ENCODE assay signal across 17 cellular contexts in the genomic region with DNA sequence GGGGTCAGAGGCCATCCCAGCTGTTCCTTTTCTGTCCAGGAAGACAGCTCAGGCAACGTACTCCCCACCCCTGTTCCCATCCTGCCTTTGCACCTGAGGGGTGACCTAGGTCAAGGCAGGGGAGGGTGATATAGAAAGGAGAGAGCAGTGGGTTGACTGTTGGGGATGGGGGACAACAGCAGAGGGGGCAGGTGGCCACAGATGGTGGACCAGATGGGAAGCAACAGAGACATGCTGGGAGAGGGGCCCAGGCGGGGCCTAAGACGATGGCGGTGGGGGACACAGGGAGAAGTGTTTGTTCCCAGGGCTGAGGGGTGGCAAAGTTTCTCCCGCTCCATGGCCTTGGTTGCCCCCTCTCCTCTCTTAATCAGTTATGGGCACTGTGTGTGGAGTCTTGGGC. TPM values are rescaled to one million over a fixed set of nuclear protein-coding genes. Genes with fewer than 3 reads are reported as not detected.
DNase-seq lines count a peak whose midpoint lies in the region; ATAC-seq, FAIRE-seq and TF ChIP-seq lines count a peak whose summit lies in the region.
"Had no signal": no experiment of that assay in that cellular context is flagged by ENCODE, and none has a peak within 500 bp of the region (broad histone marks: within the 10 kb centered on the region; RNA-seq: fewer than 3 reads in every experiment).

No MANE protein-coding gene starts in this region.

- H3K9ac ChIP-seq in K562 (ENCODE audit: insufficient read depth in 1 of 2, low read depth in 2 of 2, low read length in 2 of 2) (peak overlapping the region; percentile 81 to 89; a peak in 3 of 4 replicates), iPS-20b (ENCODE audit: low read depth, low read length) (peak overlapping the region; percentile 77), smooth muscle cell (ENCODE audit: low read depth) (no peak overlapping the region)

- BruUV-seq in K562 (replicated peaks; lab: Mats Ljungman, UMichigan): no TSS peak

- H3K36me3 ChIP-seq in K562 (ENCODE audit: control insufficient read depth, insufficient read depth, low read length) (peaks cover 14% of the 10 kb centered on the region; the same call in 2 of the 3 replicates), iPS-20b (ENCODE audit: insufficient read depth, low read depth, low read length) (peaks cover 23% of the 10 kb centered on the region; the same call in 1 of the 2 replicates), smooth muscle cell (ENCODE audit: low read depth) (no peaks in the 10 kb centered on the region)

- H2AFZ ChIP-seq in K562 (ENCODE audit: low read depth, low read length) (no peak overlapping the region), smooth muscle cell (ENCODE audit: low read depth) (no peak overlapping the region)
- H2AFZ ChIP-seq: PC-9 had no signal

- no peak overlapping the region; the same call in 2 of the 3 replicates for H3K27ac ChIP-seq in K562 (ENCODE audit: extremely low read depth, low read depth, low read length)
- H3K27ac ChIP-seq in iPS-20b (ENCODE audit: low read length): peak overlapping the region; percentile 62
- H3K27ac ChIP-seq in temporal lobe (ENCODE audit: low read depth, low read length): peak overlapping the region; percentile 95
- no peak overlapping the region for H3K27ac ChIP-seq in smooth muscle cell (ENCODE audit: low read depth)
- H3K27ac ChIP-seq: PC-9 had no signal

- ATAC-seq in K562 (no peak), SK-N-SH treated with all-trans-retinoic acid at 6 μM for 48 hours (no peak)
- ATAC-seq: naive thymus-derived CD8-positive, alpha-beta T cell had no signal

- TF ChIP-seq POLR2A in K562 (conservative IDR thresholded peaks at IDR 0.05): no peak

- H3K4me3 ChIP-seq in K562 (no peak overlapping the region), iPS-20b (ENCODE audit: low read length) (peak overlapping the region; percentile 42; the same call in 1 of the 2 replicates), smooth muscle cell (no peak overlapping the region)
- H3K4me3 ChIP-seq: PC-9, testis had no signal

- peaks cover 33 to 65% of the 10 kb centered on the region in 2 experiments for H3K4me1 ChIP-seq in K562 (replicated peaks in 1 of 2; ENCODE audit: control insufficient read depth in 2 of 2, insufficient read depth in 2 of 2, low read length in 2 of 2)
- H3K4me1 ChIP-seq in iPS-20b (ENCODE audit: insufficient read depth, low read length): peaks cover 26% of the 10 kb centered on the region; the same call in 1 of the 2 replicates
- H3K4me1 ChIP-seq in smooth muscle cell (ENCODE audit: low read depth): peaks cover 27% of the 10 kb centered on the region

- POLR2A ChIA-PET in K562 (lab: Yijun Ruan, JAX): interaction anchor here (0.9 to 4.8 kb wide), 4 partner anchors 9 to 16 kb away, joined by 3 to 36 read pairs (median 4); no protein-coding TSS in a partner anchor

- no peak for TF ChIP-seq EP300 in K562 (IDR thresholded peaks at IDR 0.05; ENCODE audit: low read length)

- H3K27me3 ChIP-seq in K562 (ENCODE audit: control insufficient read depth in 2 of 2, insufficient read depth in 2 of 2, low read length in 2 of 2) (no peaks in the 10 kb centered on the region), iPS-20b (ENCODE audit: insufficient read depth, low read length) (peaks cover 3% of the 10 kb centered on the region), smooth muscle cell (ENCODE audit: low read depth) (no peaks in the 10 kb centered on the region)
- H3K27me3 ChIP-seq: testis had no signal

- peaks cover 4% of the 10 kb centered on the region for H3K9me1 ChIP-seq in K562 (ENCODE audit: control insufficient read depth, insufficient read depth, low read length)

- peaks cover 28% of the 10 kb centered on the region for H3K79me2 ChIP-seq in K562 (ENCODE audit: control insufficient read depth, insufficient read depth, low read length)
- no peaks in the 10 kb centered on the region for H3K79me2 ChIP-seq in smooth muscle cell (ENCODE audit: low read depth)

- TF ChIP-seq CTCF in K562 (IDR thresholded peaks at IDR 0.05 in 2 of 3, conservative IDR thresholded peaks at IDR 0.05 in 1 of 3; ENCODE audit: insufficient read depth in 2 of 3, low read depth in 1 of 3, low read length in 3 of 3) (no peak), smooth muscle cell (IDR thresholded peaks at IDR 0.05; ENCODE audit: borderline replicate concordance, insufficient read depth, poor library complexity, severe bottlenecking) (no peak)

- in situ Hi-C loops in K562 (cut with MboI): no loop called here

- H3K4me2 ChIP-seq in K562 (ENCODE audit: insufficient read depth, low read length): peak overlapping the region; percentile 83; the same call in 1 of the 2 replicates
- no peak overlapping the region for H3K4me2 ChIP-seq in smooth muscle cell
- H3K4me2 ChIP-seq: PC-9 had no signal

- CTCF ChIA-PET in K562 (lab: Yijun Ruan, JAX; ENCODE audit: low intra/inter-chr PET ratio): interaction anchor here (0.6 kb wide), 1 partner anchor 394 kb away, joined by 3 read pairs; no protein-coding TSS in a partner anchor

- H3K9me3 ChIP-seq in K562 (replicated peaks; ENCODE audit: control insufficient read depth, insufficient read depth, low read depth, low read length) (no peaks in the 10 kb centered on the region), iPS-20b (ENCODE audit: insufficient read depth, low read depth, low read length) (no peaks in the 10 kb centered on the region), smooth muscle cell (replicated peaks; ENCODE audit: low read depth) (no peaks in the 10 kb centered on the region)
- H3K9me3 ChIP-seq: testis had no signal

- peak; percentile 83 for DNase-seq in NCI-H1694 treated with DMSO at 0.1 percent for 48 hours (lab: John Stamatoyannopoulos, UW)
- no peak for DNase-seq in K562 (ENCODE audit: extremely low read depth in 1 of 4, low spot score in 3 of 4)
- DNase-seq in smooth muscle cell (lab: John Stamatoyannopoulos, UW; ENCODE audit: unreplicated experiment): no peak
- DNase-seq in NCI-H1436 treated with DMSO at 0.1 percent for 48 hours (lab: John Stamatoyannopoulos, UW): no peak
- DNase-seq: activated B cell treated with CpG ODN at 0.5 μM for 24 hours; activated gamma-delta T cell treated with Interleukin-2 at 50 U/mL for 16 hours; effector CD4-positive, alpha-beta T cell; Kasumi-1; naive thymus-derived CD8-positive, alpha-beta T cell; NCI-H1436; PC-9; testis had no signal

- TF ChIP-seq RAD21 in K562 (CRISPR knock-in tag; conservative IDR thresholded peaks at IDR 0.05 in 1 of 2, IDR thresholded peaks at IDR 0.05 in 1 of 2): no peak

- intact Hi-C loops in K562 (cut with micrococcal nuclease): loop anchor here (2.0 kb wide), 1 partner anchor 55 kb away; no protein-coding TSS in a partner anchor

- H4K20me1 ChIP-seq in K562 (replicated peaks; ENCODE audit: control insufficient read depth, insufficient read depth, low read length): no peaks in the 10 kb centered on the region
- no peaks in the 10 kb centered on the region for H4K20me1 ChIP-seq in smooth muscle cell (ENCODE audit: low read depth)

- no peaks in the 10 kb centered on the region for H3F3A ChIP-seq in smooth muscle cell (ENCODE audit: low read depth)

- no peak for FAIRE-seq in K562 (lab: Jason Lieb, UNC)

- 83% methylated on average over 5 of the region's 5 CpGs for WGBS in K562 (ENCODE audit: insufficient coverage, low coverage, missing lambda C conversion rate)
- WGBS in smooth muscle cell (ENCODE audit: low lambda C conversion rate): 97% methylated on average over 3 of the region's 5 CpGs

RNA-seq across cellular contexts. Expression of gene CELSR2, which starts 6.3 kb away (rescaled TPM):
- total RNA-seq in K562 (2011; cell fraction: chromatin; rRNA removed; ENCODE audit: low replicate concordance): 44.8 and 129 TPM in 2 replicates
- total RNA-seq in K562 (2011; cell fraction: nucleolus; rRNA removed): 69.9 and 80.7 TPM in 2 replicates
- total RNA-seq in K562 (2011; cell fraction: nucleoplasm; rRNA removed): 57.7 and 69.2 TPM in 2 replicates
- total RNA-seq in K562 (2014; rRNA removed) (4.1 and 5.9 TPM in 2 replicates), K562 (2014; rRNA removed; fragmentation: Illumina TruSeq; extraction: Trizol) (2.7 and 3.0 TPM in 2 replicates), K562 (2015; rRNA removed; fragmentation: Illumina TruSeq; extraction: Trizol) (4.2 and 5.0 TPM in 2 replicates), K562 (2021) (19.1 and 21.9 TPM in 2 replicates), temporal lobe (46.5 TPM), smooth muscle cell (2.9 and 3.6 TPM in 2 replicates)
- polyA plus RNA-seq in K562 (2011; rRNA removed) (7.2 and 8.2 TPM in 2 replicates), K562 (2014; fragmentation: Illumina TruSeq; extraction: Trizol) (14.1 and 15.3 TPM in 2 replicates), K562 (2014; fragmentation: Nextera tagmentation; extraction: Ambion mirVana) (under 1 TPM; 0.31 to 0.86 TPM), K562 (2014; rRNA removed) (9.0 and 10.2 TPM in 2 replicates), smooth muscle cell (1.8 and 5.1 TPM in 2 replicates)
- 8.3 and 12.6 TPM in 2 replicates for polyA plus RNA-seq in K562 (2011; cell fraction: cytosol; rRNA removed)
- 38.5 and 63.5 TPM in 2 replicates for polyA plus RNA-seq in K562 (2011; cell fraction: nucleus; rRNA removed)
- polyA plus RNA-seq in K562 (2012): 15.6 and 17.8 TPM in 2 replicates
- 14.3 and 24.2 TPM in 2 replicates for polyA minus RNA-seq in K562 (2011; rRNA and poly(A)+ RNA removed)
- 23.8 and 25.3 TPM in 2 replicates for polyA minus RNA-seq in K562 (2011; cell fraction: cytosol; rRNA and poly(A)+ RNA removed)
- 31.9 and 33.1 TPM in 2 replicates for polyA minus RNA-seq in K562 (2011; cell fraction: nucleus; rRNA and poly(A)+ RNA removed)

RNA-seq across cellular contexts. Expression of gene PSRC1, which starts 27.3 kb away (rescaled TPM):
- 69.7 and 109 TPM in 2 replicates for total RNA-seq in K562 (2011; cell fraction: chromatin; rRNA removed; ENCODE audit: low replicate concordance)
- 85.4 and 86.3 TPM in 2 replicates for total RNA-seq in K562 (2011; cell fraction: nucleolus; rRNA removed)
- 66.2 and 83.3 TPM in 2 replicates for total RNA-seq in K562 (2011; cell fraction: nucleoplasm; rRNA removed)
- 52.2 and 64.0 TPM in 2 replicates for total RNA-seq in K562 (2014; rRNA removed)
- 27.9 and 28.7 TPM in 2 replicates for total RNA-seq in K562 (2014; rRNA removed; fragmentation: Illumina TruSeq; extraction: Trizol)
- 34.7 and 37.0 TPM in 2 replicates for total RNA-seq in K562 (2015; rRNA removed; fragmentation: Illumina TruSeq; extraction: Trizol)
- 51.8 and 55.4 TPM in 2 replicates for total RNA-seq in K562 (2021)
- 39.3 and 59.5 TPM in 2 replicates for polyA plus RNA-seq in K562 (2011; rRNA removed)
- polyA plus RNA-seq in K562 (2011; cell fraction: cytosol; rRNA removed): 40.2 and 44.2 TPM in 2 replicates
- polyA plus RNA-seq in K562 (2011; cell fraction: nucleus; rRNA removed): 225 and 272 TPM in 2 replicates
- polyA plus RNA-seq in K562 (2012): 43.7 and 45.1 TPM in 2 replicates
- polyA plus RNA-seq in K562 (2014; fragmentation: Illumina TruSeq; extraction: Trizol): 41.8 and 49.7 TPM in 2 replicates
- polyA plus RNA-seq in K562 (2014; fragmentation: Nextera tagmentation; extraction: Ambion mirVana): 1 to 10 TPM; 6.5 to 7.9 TPM
- 56.1 and 65.2 TPM in 2 replicates for polyA plus RNA-seq in K562 (2014; rRNA removed)
- polyA minus RNA-seq in K562 (2011; rRNA and poly(A)+ RNA removed): 16.7 and 17.2 TPM in 2 replicates
- polyA minus RNA-seq in K562 (2011; cell fraction: cytosol; rRNA and poly(A)+ RNA removed): 15.9 and 17.8 TPM in 2 replicates
- 23.6 and 43.5 TPM in 2 replicates for polyA minus RNA-seq in K562 (2011; cell fraction: nucleus; rRNA and poly(A)+ RNA removed)
- 6.9 TPM for total RNA-seq in temporal lobe
- total RNA-seq in smooth muscle cell: 5.5 and 5.7 TPM in 2 replicates
- 9.0 and 10.8 TPM in 2 replicates for polyA plus RNA-seq in smooth muscle cell
- total RNA-seq: activated B cell treated with CpG ODN at 0.5 μM for 24 hours had no signal

RNA-seq across cellular contexts. Expression of gene SARS1, which starts 42.0 kb away (rescaled TPM):
- 340 and 395 TPM in 2 replicates for total RNA-seq in K562 (2011; cell fraction: chromatin; rRNA removed; ENCODE audit: low replicate concordance)
- 195 and 209 TPM in 2 replicates for total RNA-seq in K562 (2011; cell fraction: nucleolus; rRNA removed)
- 265 and 293 TPM in 2 replicates for total RNA-seq in K562 (2011; cell fraction: nucleoplasm; rRNA removed)
- total RNA-seq in K562 (2014; rRNA removed) (254 and 257 TPM in 2 replicates), K562 (2014; rRNA removed; fragmentation: Illumina TruSeq; extraction: Trizol) (273 and 284 TPM in 2 replicates), K562 (2015; rRNA removed; fragmentation: Illumina TruSeq; extraction: Trizol) (211 and 221 TPM in 2 replicates), K562 (2021) (232 and 246 TPM in 2 replicates), temporal lobe (109 TPM), smooth muscle cell (157 and 164 TPM in 2 replicates)
- polyA plus RNA-seq in K562 (2011; rRNA removed) (221 and 230 TPM in 2 replicates), K562 (2014; fragmentation: Illumina TruSeq; extraction: Trizol) (293 and 317 TPM in 2 replicates), K562 (2014; fragmentation: Nextera tagmentation; extraction: Ambion mirVana) (100 to 1,000 TPM; 336 to 623 TPM), K562 (2014; rRNA removed) (235 and 240 TPM in 2 replicates), smooth muscle cell (165 and 176 TPM in 2 replicates)
- polyA plus RNA-seq in K562 (2011; cell fraction: cytosol; rRNA removed): 149 and 217 TPM in 2 replicates
- polyA plus RNA-seq in K562 (2011; cell fraction: nucleus; rRNA removed): 232 and 336 TPM in 2 replicates
- 195 and 518 TPM in 2 replicates for polyA plus RNA-seq in K562 (2012)
- 227 and 242 TPM in 2 replicates for polyA minus RNA-seq in K562 (2011; rRNA and poly(A)+ RNA removed)
- polyA minus RNA-seq in K562 (2011; cell fraction: cytosol; rRNA and poly(A)+ RNA removed): 87.5 and 101 TPM in 2 replicates
- 92.1 and 168 TPM in 2 replicates for polyA minus RNA-seq in K562 (2011; cell fraction: nucleus; rRNA and poly(A)+ RNA removed)

RNA-seq across cellular contexts. Expression of gene MYBPHL, which starts 51.1 kb away (rescaled TPM):
- 1.2 and 1.7 TPM in 2 replicates for total RNA-seq in K562 (2011; cell fraction: chromatin; rRNA removed; ENCODE audit: low replicate concordance)
- 1.2 TPM in 2 replicates for total RNA-seq in K562 (2011; cell fraction: nucleolus; rRNA removed)
- 1.5 TPM in 1 of 2 replicates, not detected in the other for total RNA-seq in K562 (2011; cell fraction: nucleoplasm; rRNA removed)
- 0.49 and 0.50 TPM in 2 replicates for total RNA-seq in K562 (2014; rRNA removed)
- 0.33 and 0.57 TPM in 2 replicates for total RNA-seq in K562 (2014; rRNA removed; fragmentation: Illumina TruSeq; extraction: Trizol)
- 0.15 and 0.22 TPM in 2 replicates for total RNA-seq in K562 (2015; rRNA removed; fragmentation: Illumina TruSeq; extraction: Trizol)
- 0.34 and 0.66 TPM in 2 replicates for total RNA-seq in K562 (2021)
- 0.60 and 1.9 TPM in 2 replicates for polyA plus RNA-seq in K562 (2011; rRNA removed)
- 0.52 and 2.6 TPM in 2 replicates for polyA plus RNA-seq in K562 (2011; cell fraction: cytosol; rRNA removed)
- polyA plus RNA-seq in K562 (2011; cell fraction: nucleus; rRNA removed): 0.73 and 4.1 TPM in 2 replicates
- 0.08 and 0.36 TPM in 2 replicates for polyA plus RNA-seq in K562 (2012)
- polyA plus RNA-seq in K562 (2014; fragmentation: Illumina TruSeq; extraction: Trizol): 0.22 and 0.36 TPM in 2 replicates
- under 1 TPM; 0.20 TPM for polyA plus RNA-seq in K562 (2014; fragmentation: Nextera tagmentation; extraction: Ambion mirVana)
- 0.08 and 0.45 TPM in 2 replicates for polyA plus RNA-seq in K562 (2014; rRNA removed)
- polyA minus RNA-seq in K562 (2011; rRNA and poly(A)+ RNA removed): 0.42 and 0.74 TPM in 2 replicates
- 0.57 TPM in 1 of 2 replicates, not detected in the other for polyA minus RNA-seq in K562 (2011; cell fraction: cytosol; rRNA and poly(A)+ RNA removed)
- 0.56 and 0.67 TPM in 2 replicates for polyA minus RNA-seq in K562 (2011; cell fraction: nucleus; rRNA and poly(A)+ RNA removed)
- total RNA-seq in temporal lobe: not detected
- total RNA-seq in smooth muscle cell: not detected in 2 replicates
- polyA plus RNA-seq in smooth muscle cell: not detected in 2 replicates
- total RNA-seq: activated B cell treated with CpG ODN at 0.5 μM for 24 hours; lower leg skin; naive thymus-derived CD8-positive, alpha-beta T cell; NCI-H460; PC-9 had no signal
- polyA plus RNA-seq: naive thymus-derived CD8-positive, alpha-beta T cell had no signal

Comparison
In these comparisons a context has a peak if more than half of its experiments do, and no peak if none do; other contexts are left out.
1. H3K27ac ChIP-seq: peak in iPS-20b (single experiment) and temporal lobe (single experiment); none in K562 (single experiment) and smooth muscle cell (single experiment).